11 cellular contexts compared by ENCODE assay signal in the genomic region with DNA sequence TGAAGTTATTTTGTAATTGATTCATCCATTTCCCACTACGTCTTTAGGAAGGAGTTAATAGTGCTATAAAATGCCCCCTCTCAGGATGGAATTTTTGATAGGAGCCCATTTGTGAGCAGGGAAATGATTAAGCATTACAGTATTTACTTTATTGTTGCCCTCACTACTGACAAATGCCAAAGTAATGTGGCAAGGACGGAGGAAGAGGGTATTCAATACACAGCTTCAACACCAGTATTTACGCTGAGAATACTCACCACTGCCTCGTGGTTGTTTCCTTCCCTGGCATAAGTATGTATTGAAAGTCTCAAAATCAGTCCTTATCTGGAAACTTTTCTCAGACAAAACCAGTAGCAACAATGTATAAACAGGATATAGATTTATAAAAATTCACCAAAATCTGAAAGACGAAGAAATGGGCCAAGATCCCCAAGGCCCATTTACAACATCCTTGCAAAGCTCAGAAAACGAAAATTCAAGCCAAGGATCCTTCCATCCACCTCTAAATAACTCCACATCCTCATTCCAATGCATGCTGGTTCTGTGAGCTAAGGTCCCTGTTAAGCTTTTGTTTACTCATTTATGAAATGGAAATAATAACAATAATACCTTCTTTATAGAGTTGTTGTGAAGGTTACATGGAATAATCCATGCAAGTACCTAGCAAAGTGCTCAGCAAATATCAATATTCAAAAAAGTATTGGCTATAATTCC. TPM values are rescaled to one million over a fixed set of nuclear protein-coding genes. Genes with fewer than 3 reads are reported as not detected.
DNase-seq lines count a peak whose midpoint lies in the region; ATAC-seq, FAIRE-seq and TF ChIP-seq lines count a peak whose summit lies in the region.
"Had no signal": no experiment of that assay in that cellular context is flagged by ENCODE, and none has a peak within 500 bp of the region (broad histone marks: within the 10 kb centered on the region; RNA-seq: fewer than 3 reads in every experiment).

No MANE protein-coding gene starts in this region.

- H3K9ac ChIP-seq in endothelial cell of umbilical vein (replicated peaks; ENCODE audit: extremely low read depth, insufficient read depth, low read length) = peak overlapping the region; percentile 95
- H3K9ac ChIP-seq: KMS-11, neural progenitor cell had no signal

- H3K9me3 ChIP-seq in endothelial cell of umbilical vein (replicated peaks; ENCODE audit: control insufficient read depth, insufficient read depth, low read length) = no peaks in the 10 kb centered on the region
- H3K9me3 ChIP-seq in psoas muscle = no peaks in the 10 kb centered on the region

- peak; percentile 85 for FAIRE-seq in endothelial cell of umbilical vein (lab: Jason Lieb, UNC)

- H3K36me3 ChIP-seq in endothelial cell of umbilical vein (ENCODE audit: control insufficient read depth in 2 of 2, extremely low read depth in 1 of 2, insufficient read depth in 2 of 2, low read length in 2 of 2) = peaks cover 0 to 2% of the 10 kb centered on the region in 2 experiments
- peaks cover 3 to 24% of the 10 kb centered on the region in 2 donors for H3K36me3 ChIP-seq in psoas muscle (ENCODE audit: insufficient read depth in 1 of 2, low read depth in 1 of 2)
- H3K36me3 ChIP-seq: neural progenitor cell had no signal

- CTCF ChIA-PET in Calu3 (lab: Charles Lee) (interaction anchor here (0.5 to 1.2 kb wide), 2 partner anchors 10 to 134 kb away, joined by 3 to 4 read pairs; no protein-coding TSS in a partner anchor), RWPE1 (lab: Yijun Ruan, JAX) (interaction anchor here (0.5 to 0.7 kb wide), 2 partner anchors 204 to 216 kb away, joined by 3 read pairs; no protein-coding TSS in a partner anchor), endothelial cell of umbilical vein (lab: Charles Lee) (interaction anchor here (0.6 to 2.8 kb wide), 15 partner anchors 8 to 216 kb away, joined by 3 to 19 read pairs (median 5); a partner anchor contains a TSS)

- H3K4me1 Mint-ChIP-seq in Calu3 (ENCODE audit: low read depth, unreplicated experiment) (peaks cover 48% of the 10 kb centered on the region), natural killer cell (peaks cover 4 to 19% of the 10 kb centered on the region in 2 donors)

- peak overlapping the region; percentile 85 for H3K27ac Mint-ChIP-seq in Calu3 (ENCODE audit: unreplicated experiment)
- no peak overlapping the region for H3K27ac Mint-ChIP-seq in natural killer cell
- H3K27ac Mint-ChIP-seq: neural progenitor cell had no signal

- dilution Hi-C loops in endothelial cell of umbilical vein (cut with MboI; ENCODE audit: extremely low pct_ligation_motif_present, low sequenced_read_pairs) = no loop called here

- H3K27ac ChIP-seq in RWPE1 (no peak overlapping the region), endothelial cell of umbilical vein (ENCODE audit: insufficient read depth, low read depth, low read length) (peak overlapping the region; percentile 98), psoas muscle (peak overlapping the region; percentile 72)
- H3K27ac ChIP-seq: KMS-11, neural progenitor cell had no signal

- H3K36me3 Mint-ChIP-seq in Calu3 (ENCODE audit: insufficient read depth, unreplicated experiment) = peaks cover 13% of the 10 kb centered on the region
- peaks cover 9% of the 10 kb centered on the region for H3K36me3 Mint-ChIP-seq in natural killer cell

- H3K9me3 Mint-ChIP-seq in Calu3 (ENCODE audit: low read depth, unreplicated experiment) (no peaks in the 10 kb centered on the region), natural killer cell (no peaks in the 10 kb centered on the region)
- H3K9me3 Mint-ChIP-seq: CD14-positive monocyte, neural progenitor cell had no signal

- TF ChIP-seq CTCF in Calu3 (IDR thresholded peaks at IDR 0.05; ENCODE audit: unreplicated experiment) (no peak), RWPE1 (conservative IDR thresholded peaks at IDR 0.05; ENCODE audit: low read depth) (no peak), endothelial cell of umbilical vein (IDR thresholded peaks at IDR 0.05; ENCODE audit: extremely low read depth in 1 of 2, insufficient read depth in 1 of 2, low read depth in 1 of 2, low read length in 2 of 2) (no peak), psoas muscle (IDR thresholded peaks at IDR 0.05) (no peak), natural killer cell (IDR thresholded peaks at IDR 0.05) (no peak)

- BruUV-seq in Calu3 (replicated peaks; lab: Mats Ljungman, UMichigan) (no TSS peak), endothelial cell of umbilical vein (replicated peaks; lab: Mats Ljungman, UMichigan) (TSS peak; percentile 37)

- H3K4me3 ChIP-seq in endothelial cell of umbilical vein (replicated peaks in 1 of 3; ENCODE audit: insufficient read depth in 1 of 3, low read depth in 1 of 3, low read length in 3 of 3) (peak overlapping the region in 1 of 3 experiments; percentile 42), psoas muscle (peak overlapping the region; percentile 21)
- H3K4me3 ChIP-seq: neural progenitor cell had no signal

- H4K20me1 ChIP-seq in endothelial cell of umbilical vein (replicated peaks; ENCODE audit: control insufficient read depth, extremely low read depth, insufficient read depth, low read length) = no peaks in the 10 kb centered on the region

- no peaks in the 10 kb centered on the region for H3K27me3 Mint-ChIP-seq in Calu3 (ENCODE audit: unreplicated experiment)
- no peaks in the 10 kb centered on the region for H3K27me3 Mint-ChIP-seq in natural killer cell (ENCODE audit: low read depth in 2 of 2)

- peak; percentile 61 for TF ChIP-seq POLR2A in endothelial cell of umbilical vein (IDR thresholded peaks at IDR 0.05; ENCODE audit: low read depth, low read length)

- peak overlapping the region; percentile 88 for H3K4me2 ChIP-seq in endothelial cell of umbilical vein (ENCODE audit: insufficient read depth, low read length)
- H3K4me2 ChIP-seq: KMS-11, neural progenitor cell had no signal

- H3K9me1 ChIP-seq in endothelial cell of umbilical vein (replicated peaks; ENCODE audit: control insufficient read depth, extremely low read depth, insufficient read depth, low read length) = no peaks in the 10 kb centered on the region

- ATAC-seq in psoas muscle (peak in 2 of 4 donors; percentile 32 to 35), natural killer cell (no peak), HG02623 (IDR thresholded peaks at IDR 0.05; ENCODE audit: unreplicated experiment) (no peak), GM18907 (IDR thresholded peaks at IDR 0.05; ENCODE audit: unreplicated experiment) (no peak)

- H3K4me1 ChIP-seq in endothelial cell of umbilical vein (ENCODE audit: control insufficient read depth, extremely low read depth, insufficient read depth, low read length) (peaks cover 91% of the 10 kb centered on the region), psoas muscle (peaks cover 43% of the 10 kb centered on the region)
- H3K4me1 ChIP-seq: neural progenitor cell had no signal

- H3K27me3 ChIP-seq in endothelial cell of umbilical vein (ENCODE audit: control insufficient read depth in 2 of 2, insufficient read depth in 2 of 2, low read length in 2 of 2) = no peaks in the 10 kb centered on the region
- no peaks in the 10 kb centered on the region for H3K27me3 ChIP-seq in psoas muscle (ENCODE audit: insufficient read depth in 3 of 3, low read length in 2 of 3)
- H3K27me3 ChIP-seq: neural progenitor cell had no signal

- H2AFZ ChIP-seq in endothelial cell of umbilical vein (ENCODE audit: low read depth, low read length) = no peak overlapping the region
- H2AFZ ChIP-seq: neural progenitor cell had no signal

- intact Hi-C loops in Calu3 (cut with micrococcal nuclease; ENCODE audit: unreplicated experiment) = loop anchor here (5.0 kb wide), 1 partner anchor 211 kb away; a partner anchor contains a TSS
- intact Hi-C loops in endothelial cell of umbilical vein (cut with micrococcal nuclease) = loop anchor here (1.0 to 10.0 kb wide), 10 partner anchors 7 to 596 kb away; a partner anchor contains a TSS
- intact Hi-C loops in psoas muscle (cut with DNase I) = loop anchor here in 1 of 2 donors (10.0 kb wide), 1 partner anchor 96 kb away; no protein-coding TSS in a partner anchor
- intact Hi-C loops in natural killer cell (cut with micrococcal nuclease) = no loop called here

- 57 to 67% (median 65%) methylated on average over 6 of the region's 6 CpGs for WGBS in psoas muscle, 3 donors

- H3K4me3 Mint-ChIP-seq in Calu3 (ENCODE audit: low read depth, unreplicated experiment) (peak overlapping the region; percentile 45), natural killer cell (no peak overlapping the region)
- H3K4me3 Mint-ChIP-seq: CD14-positive monocyte, neural progenitor cell had no signal

- POLR2A ChIA-PET in RWPE1 (lab: Yijun Ruan, JAX; ENCODE audit: low non-redundant PET) (no interaction called here), endothelial cell of umbilical vein (lab: Charles Lee) (interaction anchor here (1.3 to 1.7 kb wide), 4 partner anchors 9 to 212 kb away, joined by 4 to 7 read pairs (median 6); no protein-coding TSS in a partner anchor)

- H3K79me2 ChIP-seq in endothelial cell of umbilical vein (ENCODE audit: control insufficient read depth, insufficient read depth, low read length) = peaks cover 52% of the 10 kb centered on the region

- DNase-seq in Calu3 (no peak), RWPE1 (ENCODE audit: low spot score) (peak; percentile 34), endothelial cell of umbilical vein (ENCODE audit: low read depth, low spot score) (peak; percentile 95), psoas muscle (no peak), natural killer cell (no peak), NCI-H2107 (lab: John Stamatoyannopoulos, UW) (no peak)

TF ChIP-seq in endothelial cell of umbilical vein, 7 proteins besides CTCF, POLR2A, EP300 and RAD21 (continues in another document):
- peak; percentile 83 for TF ChIP-seq POLR2AphosphoS5 (IDR thresholded peaks at IDR 0.05; ENCODE audit: insufficient read depth, low read depth, low read length)
- peak; percentile 60 for TF ChIP-seq MYC (IDR thresholded peaks at IDR 0.05; ENCODE audit: low read depth, low read length)
- no peak for TF ChIP-seq EZH2 (IDR thresholded peaks at IDR 0.05; ENCODE audit: borderline replicate concordance, low read depth, low read length, severe bottlenecking)
- TF ChIP-seq, protein P1, sequence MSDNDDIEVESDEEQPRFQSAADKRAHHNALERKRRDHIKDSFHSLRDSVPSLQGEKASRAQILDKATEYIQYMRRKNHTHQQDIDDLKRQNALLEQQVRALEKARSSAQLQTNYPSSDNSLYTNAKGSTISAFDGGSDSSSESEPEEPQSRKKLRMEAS (IDR thresholded peaks at IDR 0.05; ENCODE audit: insufficient read depth, insufficient read length) = peak; percentile 20

RNA-seq across cellular contexts. Expression of a gene that starts 29.3 kb away (rescaled TPM):
- total RNA-seq in Calu3 (2022) (46.7 and 47.6 TPM in 2 replicates), endothelial cell of umbilical vein (72.4 and 73.5 TPM in 2 replicates), psoas muscle (100 to 1,000 TPM in 3 of 4 donors, 10 to 100 TPM in 1; 61.5 to 291 (median 181) TPM), natural killer cell (10 to 100 TPM; 25.9 to 41.7 (median 36.0) TPM)
- polyA plus RNA-seq in endothelial cell of umbilical vein (28.1 and 41.2 TPM in 2 replicates), psoas muscle (100 to 1,000 TPM in 2 of 3 donors, 10 to 100 TPM in 1; 69.0 to 240 (median 151) TPM)
- 44.1 and 46.1 TPM in 2 replicates for polyA plus RNA-seq in endothelial cell of umbilical vein (2011; cell fraction: cytosol; rRNA removed)
- polyA plus RNA-seq in endothelial cell of umbilical vein (2011; cell fraction: nucleus; rRNA removed) = 42.3 and 62.0 TPM in 2 replicates
- polyA plus RNA-seq in endothelial cell of umbilical vein (2012) = 134 and 161 TPM in 2 replicates
- 24.7 and 28.9 TPM in 2 replicates for polyA minus RNA-seq in endothelial cell of umbilical vein
- 6.8 TPM for polyA minus RNA-seq in endothelial cell of umbilical vein (2011; cell fraction: cytosol; rRNA and poly(A)+ RNA removed)
- polyA minus RNA-seq in endothelial cell of umbilical vein (2011; cell fraction: nucleus; rRNA and poly(A)+ RNA removed) = 61.0 and 82.1 TPM in 2 replicates

Comparison
In these comparisons a context has a peak if more than half of its experiments do, and no peak if none do; other contexts are left out.
1. DNase-seq: peak in RWPE1 (single experiment) and endothelial cell of umbilical vein (single experiment); none in Calu3 (single experiment), psoas muscle (0 of 2), natural killer cell (single experiment) and NCI-H2107 (single experiment).